Comparison of ENCODE assay signal across 9 cellular contexts in genomic region chr19:45477216-45477615, GRCh38. TPM values are rescaled to one million over a fixed set of nuclear protein-coding genes. Genes with fewer than 3 reads are reported as not detected.
DNase-seq lines count a peak whose midpoint lies in the region; ATAC-seq and TF ChIP-seq lines count a peak whose summit lies in the region.
"Had no signal": no experiment of that assay in that cellular context is flagged by ENCODE, and none has a peak within 500 bp of the region (broad histone marks: within the 10 kb centered on the region; RNA-seq: fewer than 3 reads in every experiment).

No MANE protein-coding gene starts in this region.

- no peak for TF ChIP-seq POLR2A in IMR-90 (IDR thresholded peaks at IDR 0.05; ENCODE audit: low read depth, low read length)

- no peak overlapping the region for H3K27ac ChIP-seq in CD8-positive, alpha-beta memory T cell (ENCODE audit: low read depth, low read length)
- H3K27ac ChIP-seq in IMR-90 (ENCODE audit: insufficient read depth, low read length), result no peak overlapping the region

- no peaks in the 10 kb centered on the region for H3K9me3 ChIP-seq in CD8-positive, alpha-beta memory T cell (ENCODE audit: low read length)
- H3K9me3 ChIP-seq in IMR-90 (ENCODE audit: control insufficient read depth, insufficient read depth, low read length), result no peaks in the 10 kb centered on the region

- peaks cover 0 to 5% (median 0%) of the 10 kb centered on the region in 5 donors for H3K9me3 Mint-ChIP-seq in CD8-positive, alpha-beta memory T cell
- no peaks in the 10 kb centered on the region for H3K9me3 Mint-ChIP-seq in activated naive CD8-positive, alpha-beta T cell treated with anti-CD3 and anti-CD28 coated beads, Interleukin-2, amount 10 ng/mL, durations not matched to agents 7 days and 5 days
- no peaks in the 10 kb centered on the region for H3K9me3 Mint-ChIP-seq in natural killer cell treated with Interleukin-12 subunit alpha and Interleukin-12 subunit beta and Interleukin-15 and Interleukin-18, amount 100 ng/mL, for 72 hours

- H2AK5ac ChIP-seq in IMR-90 (ENCODE audit: low read depth, low read length), result peak overlapping the region; percentile 44; the same call in 1 of the 2 replicates

- ATAC-seq in IMR-90 (ENCODE audit: low read depth), result no peak
- no peak for ATAC-seq in activated naive CD8-positive, alpha-beta T cell treated with anti-CD3 and anti-CD28 coated beads, Interleukin-2, amount 10 ng/mL, durations not matched to agents 7 days and 5 days (ENCODE audit: low read depth)
- no peak for ATAC-seq in natural killer cell treated with Interleukin-12 subunit alpha and Interleukin-12 subunit beta and Interleukin-15 and Interleukin-18, amount 100 ng/mL, for 72 hours
- ATAC-seq: right cardiac atrium had no signal

- H4K8ac ChIP-seq in IMR-90 (ENCODE audit: low read depth in 2 of 2, low read length in 2 of 2), result peak overlapping the region in 1 of 2 experiments; percentile 16; a peak in 1 of 4 replicates

- H3K27me3 ChIP-seq in CD8-positive, alpha-beta memory T cell (ENCODE audit: insufficient read depth, low read length, poor library complexity, severe bottlenecking), result no peaks in the 10 kb centered on the region
- H3K27me3 ChIP-seq in IMR-90 (ENCODE audit: control insufficient read depth, insufficient read depth, low read length), result no peaks in the 10 kb centered on the region

- H2BK15ac ChIP-seq in IMR-90 (ENCODE audit: low read depth, low read length), result no peak overlapping the region; the same call in 2 of the 3 replicates

- POLR2A ChIA-PET in CD8-positive, alpha-beta memory T cell (lab: Charles Lee), result interaction anchor here (0.6 to 6.4 kb wide), 2 partner anchors 8 to 37 kb away, joined by 3 to 89 read pairs; no protein-coding TSS in a partner anchor
- POLR2A ChIA-PET in IMR-90 (lab: Charles Lee; ENCODE audit: unreplicated experiment), result no interaction called here
- POLR2A ChIA-PET in activated naive CD8-positive, alpha-beta T cell treated with anti-CD3 and anti-CD28 coated beads, Interleukin-2, amount 10 ng/mL, durations not matched to agents 7 days and 5 days (lab: Charles Lee), result interaction anchor here (0.6 to 3.4 kb wide), 3 partner anchors 9 to 142 kb away, joined by 3 to 95 read pairs (median 60); partner anchors contain the start of gene FOSB

- H3K4me1 Mint-ChIP-seq in CD8-positive, alpha-beta memory T cell, result peaks cover 42 to 48% (median 43%) of the 10 kb centered on the region in 3 donors
- peaks cover 27% of the 10 kb centered on the region for H3K4me1 Mint-ChIP-seq in activated naive CD8-positive, alpha-beta T cell treated with anti-CD3 and anti-CD28 coated beads, Interleukin-2, amount 10 ng/mL, durations not matched to agents 7 days and 5 days
- peaks cover 44 to 53% of the 10 kb centered on the region in 2 donors for H3K4me1 Mint-ChIP-seq in natural killer cell treated with Interleukin-12 subunit alpha and Interleukin-12 subunit beta and Interleukin-15 and Interleukin-18, amount 100 ng/mL, for 72 hours (ENCODE audit: low read depth in 2 of 2)

- peak overlapping the region; percentile 23 for H2AK9ac ChIP-seq in IMR-90 (replicated peaks; ENCODE audit: low read depth, low read length, poor library complexity)

- H3K4ac ChIP-seq in IMR-90 (ENCODE audit: low read depth, low read length), result peak overlapping the region; percentile 39; the same call in 1 of the 2 replicates

- no peak for TF ChIP-seq CTCF in IMR-90 (conservative IDR thresholded peaks at IDR 0.05; ENCODE audit: low read depth, low read length)

- no peak overlapping the region for H2BK5ac ChIP-seq in IMR-90 (ENCODE audit: low read depth, low read length, poor library complexity, severe bottlenecking)

- no peak overlapping the region for H3K18ac ChIP-seq in IMR-90 (ENCODE audit: low read depth, low read length)

- 17% methylated on average over 2 of the region's 5 CpGs; no CpG with 5 or more reads in 1 of the 2 experiments for WGBS in IMR-90 (ENCODE audit: extremely low coverage in 2 of 2, insufficient read length in 1 of 2), 2 experiments

- no peak overlapping the region for H4K5ac ChIP-seq in IMR-90 (ENCODE audit: low read depth, low read length)

- H3K36me3 ChIP-seq in CD8-positive, alpha-beta memory T cell (ENCODE audit: insufficient read depth, low read length), result no peaks in the 10 kb centered on the region
- no peaks in the 10 kb centered on the region for H3K36me3 ChIP-seq in IMR-90 (ENCODE audit: control insufficient read depth, insufficient read depth, low read length)

- no peak overlapping the region for H3K4me2 ChIP-seq in IMR-90 (ENCODE audit: low read depth, low read length)

- no peak overlapping the region for H4K91ac ChIP-seq in IMR-90 (ENCODE audit: insufficient read depth, low read depth, low read length)

- H4K20me1 ChIP-seq in IMR-90 (ENCODE audit: insufficient read depth, low read length), result no peaks in the 10 kb centered on the region; the same call in 1 of the 2 replicates

- H3K9ac ChIP-seq in IMR-90 (ENCODE audit: low read depth, low read length), result no peak overlapping the region

- H3K27ac Mint-ChIP-seq in CD8-positive, alpha-beta memory T cell, result peak overlapping the region; percentile 57 to 100 (median 72)
- H3K27ac Mint-ChIP-seq in activated naive CD8-positive, alpha-beta T cell treated with anti-CD3 and anti-CD28 coated beads, Interleukin-2, amount 10 ng/mL, durations not matched to agents 7 days and 5 days, result peak overlapping the region; percentile 58
- H3K27ac Mint-ChIP-seq in natural killer cell treated with Interleukin-12 subunit alpha and Interleukin-12 subunit beta and Interleukin-15 and Interleukin-18, amount 100 ng/mL, for 72 hours, result peak overlapping the region; percentile 57 to 81

- H2BK20ac ChIP-seq in IMR-90 (ENCODE audit: low read depth, low read length), result no peak overlapping the region

- H3K23ac ChIP-seq in IMR-90 (ENCODE audit: low read depth, low read length), result no peak overlapping the region

- TF ChIP-seq RAD21 in IMR-90 (IDR thresholded peaks at IDR 0.05; ENCODE audit: low read length), result no peak

- dilution Hi-C loops in IMR-90 (cut with HindIII; ENCODE audit: low sequenced_read_pairs, unreplicated experiment), result no loop called here

- H3K79me1 ChIP-seq in IMR-90 (ENCODE audit: low read depth in 1 of 2, low read length in 2 of 2), result peaks cover 0 to 24% of the 10 kb centered on the region in 2 experiments; a peak in 3 of 4 replicates

- no peaks in the 10 kb centered on the region for H3K9me1 ChIP-seq in IMR-90 (ENCODE audit: insufficient read depth, low read length)

- H3K14ac ChIP-seq in IMR-90 (replicated peaks; ENCODE audit: low read depth, low read length), result no peak overlapping the region

- in situ Hi-C loops in IMR-90 (cut with MboI; ENCODE audit: low sequenced_read_pairs) (loop anchor here (5.0 kb wide), 1 partner anchor 35 kb away; no protein-coding TSS in a partner anchor), KBM-7 (cut with MboI; ENCODE audit: low pct_unique_long_range_greater_than_20kb, low sequenced_read_pairs) (no loop called here)

- peaks cover 4 to 42% of the 10 kb centered on the region in 2 donors for H3K27me3 Mint-ChIP-seq in CD8-positive, alpha-beta memory T cell
- peaks cover 37% of the 10 kb centered on the region for H3K27me3 Mint-ChIP-seq in activated naive CD8-positive, alpha-beta T cell treated with anti-CD3 and anti-CD28 coated beads, Interleukin-2, amount 10 ng/mL, durations not matched to agents 7 days and 5 days
- peaks cover 3 to 7% of the 10 kb centered on the region in 2 donors for H3K27me3 Mint-ChIP-seq in natural killer cell treated with Interleukin-12 subunit alpha and Interleukin-12 subunit beta and Interleukin-15 and Interleukin-18, amount 100 ng/mL, for 72 hours

- no peak overlapping the region for H2BK120ac ChIP-seq in IMR-90 (ENCODE audit: low read depth, low read length)

- peaks cover 16% of the 10 kb centered on the region for H3K4me1 ChIP-seq in CD8-positive, alpha-beta memory T cell (ENCODE audit: insufficient read depth, low read length)
- H3K4me1 ChIP-seq in IMR-90 (ENCODE audit: control insufficient read depth, insufficient read depth, low read length), result peaks cover 9% of the 10 kb centered on the region

- BruUV-seq in IMR-90 (replicated peaks; lab: Mats Ljungman, UMichigan), result no TSS peak

- H3K56ac ChIP-seq in IMR-90 (ENCODE audit: extremely low read depth, insufficient read depth, low read length), result no peak overlapping the region

- CTCF ChIA-PET in CD8-positive, alpha-beta memory T cell (lab: Charles Lee), result interaction anchor here (1.2 to 16.7 kb wide), 4 partner anchors 9 to 37 kb away, joined by 3 to 455 read pairs (median 59); partner anchors contain the start of gene FOSB
- CTCF ChIA-PET in IMR-90 (lab: Yijun Ruan, JAX), result interaction anchor here (2.4 kb wide), 1 partner anchor 38 kb away, joined by 17 read pairs; no protein-coding TSS in a partner anchor

- H3K4me3 Mint-ChIP-seq in CD8-positive, alpha-beta memory T cell, result peak overlapping the region; percentile 37 to 92 (median 57)
- peak overlapping the region; percentile 68 for H3K4me3 Mint-ChIP-seq in activated naive CD8-positive, alpha-beta T cell treated with anti-CD3 and anti-CD28 coated beads, Interleukin-2, amount 10 ng/mL, durations not matched to agents 7 days and 5 days
- H3K4me3 Mint-ChIP-seq in natural killer cell treated with Interleukin-12 subunit alpha and Interleukin-12 subunit beta and Interleukin-15 and Interleukin-18, amount 100 ng/mL, for 72 hours, result peak overlapping the region; percentile 84

- peaks cover 0 to 20% (median 5%) of the 10 kb centered on the region in 3 donors for H3K36me3 Mint-ChIP-seq in CD8-positive, alpha-beta memory T cell
- no peaks in the 10 kb centered on the region for H3K36me3 Mint-ChIP-seq in activated naive CD8-positive, alpha-beta T cell treated with anti-CD3 and anti-CD28 coated beads, Interleukin-2, amount 10 ng/mL, durations not matched to agents 7 days and 5 days
- H3K36me3 Mint-ChIP-seq in natural killer cell treated with Interleukin-12 subunit alpha and Interleukin-12 subunit beta and Interleukin-15 and Interleukin-18, amount 100 ng/mL, for 72 hours, result peaks cover 5% of the 10 kb centered on the region

- DNase-seq in CD8-positive, alpha-beta memory T cell, result peak in 2 of 5 donors; percentile 43 to 63
- DNase-seq in IMR-90, result no peak
- no peak for DNase-seq in activated naive CD8-positive, alpha-beta T cell treated with anti-CD3 and anti-CD28 coated beads, Interleukin-2, amount 10 ng/mL, durations not matched to agents 7 days and 5 days
- DNase-seq in natural killer cell treated with Interleukin-12 subunit alpha and Interleukin-12 subunit beta and Interleukin-15 and Interleukin-18, amount 100 ng/mL, for 72 hours (ENCODE audit: low spot score), result no peak
- no peak for DNase-seq in KBM-7
- no peak for DNase-seq in DMS 273 treated with DMSO at 0.1 percent for 48 hours (lab: John Stamatoyannopoulos, UW)
- DNase-seq in HCEC 1CT, result no peak
- DNase-seq: kidney glomerular epithelial cell, right cardiac atrium had no signal

- no peak overlapping the region for H3K4me3 ChIP-seq in CD8-positive, alpha-beta memory T cell (ENCODE audit: low read length)
- H3K4me3 ChIP-seq in IMR-90 (ENCODE audit: insufficient read depth, low read depth, low read length), result no peak overlapping the region

- peak overlapping the region; percentile 56 for H2AFZ ChIP-seq in IMR-90 (replicated peaks; ENCODE audit: low read length, poor library complexity)

- intact Hi-C loops in IMR-90 (cut with micrococcal nuclease), result no loop called here

RNA-seq across cellular contexts. Expression of gene FOSB, which starts 9.4 kb away (rescaled TPM):
- 10 to 100 TPM; 21.6 to 22.1 TPM for total RNA-seq in CD8-positive, alpha-beta memory T cell
- 48.2 TPM for polyA plus RNA-seq in CD8-positive, alpha-beta memory T cell
- 11.1 and 31.9 TPM in 2 replicates for total RNA-seq in IMR-90 (2012; rRNA removed)
- polyA plus RNA-seq in IMR-90 (2012; rRNA removed), result 15.6 and 60.1 TPM in 2 replicates
- polyA plus RNA-seq in IMR-90 (2012; cell fraction: cytosol; rRNA removed), result 52.4 and 90.3 TPM in 2 replicates
- polyA plus RNA-seq in IMR-90 (2012; cell fraction: nucleus; rRNA removed; ENCODE audit: low replicate concordance), result 982 and 1,348 TPM in 2 replicates
- total RNA-seq in activated naive CD8-positive, alpha-beta T cell treated with anti-CD3 and anti-CD28 coated beads, Interleukin-2, amount 10 ng/mL, durations not matched to agents 7 days and 5 days, result 10 to 100 TPM; 68.7 to 69.4 TPM
- total RNA-seq in natural killer cell treated with Interleukin-12 subunit alpha and Interleukin-12 subunit beta and Interleukin-15 and Interleukin-18, amount 100 ng/mL, for 72 hours, result 10 to 100 TPM; 16.3 to 18.0 TPM

RNA-seq across cellular contexts. Expression of gene RTN2, which starts 19.6 kb away (rescaled TPM):
- total RNA-seq in CD8-positive, alpha-beta memory T cell, result 1 to 10 TPM; 2.7 to 3.7 TPM
- polyA plus RNA-seq in CD8-positive, alpha-beta memory T cell, result 0.71 TPM
- total RNA-seq in IMR-90 (2012; rRNA removed), result 5.3 and 5.7 TPM in 2 replicates
- 17.4 and 19.4 TPM in 2 replicates for polyA plus RNA-seq in IMR-90 (2012; rRNA removed)
- 16.9 and 38.3 TPM in 2 replicates for polyA plus RNA-seq in IMR-90 (2012; cell fraction: cytosol; rRNA removed)
- polyA plus RNA-seq in IMR-90 (2012; cell fraction: nucleus; rRNA removed; ENCODE audit: low replicate concordance), result 11.9 and 20.0 TPM in 2 replicates
- total RNA-seq in activated naive CD8-positive, alpha-beta T cell treated with anti-CD3 and anti-CD28 coated beads, Interleukin-2, amount 10 ng/mL, durations not matched to agents 7 days and 5 days, result 1 to 10 TPM; 3.0 to 3.3 TPM
- 1 to 10 TPM; 5.9 to 7.8 TPM for total RNA-seq in natural killer cell treated with Interleukin-12 subunit alpha and Interleukin-12 subunit beta and Interleukin-15 and Interleukin-18, amount 100 ng/mL, for 72 hours

RNA-seq across cellular contexts. Expression of gene PPM1N, which starts 21.0 kb away (rescaled TPM):
- 1 to 10 TPM; 2.5 to 3.3 TPM for total RNA-seq in CD8-positive, alpha-beta memory T cell
- polyA plus RNA-seq in CD8-positive, alpha-beta memory T cell, result 4.6 TPM
- total RNA-seq in IMR-90 (2012; rRNA removed), result 0.56 and 0.90 TPM in 2 replicates
- polyA plus RNA-seq in IMR-90 (2012; rRNA removed), result 1.6 TPM in 2 replicates
- polyA plus RNA-seq in IMR-90 (2012; cell fraction: cytosol; rRNA removed), result 2.0 and 2.9 TPM in 2 replicates
- polyA plus RNA-seq in IMR-90 (2012; cell fraction: nucleus; rRNA removed; ENCODE audit: low replicate concordance), result 3.4 and 4.5 TPM in 2 replicates
- 1 to 10 TPM; 5.8 to 6.1 TPM for total RNA-seq in activated naive CD8-positive, alpha-beta T cell treated with anti-CD3 and anti-CD28 coated beads, Interleukin-2, amount 10 ng/mL, durations not matched to agents 7 days and 5 days
- 1 to 10 TPM; 3.2 to 3.6 TPM for total RNA-seq in natural killer cell treated with Interleukin-12 subunit alpha and Interleukin-12 subunit beta and Interleukin-15 and Interleukin-18, amount 100 ng/mL, for 72 hours

RNA-seq across cellular contexts. Expression of gene VASP, which starts 30.1 kb away (rescaled TPM):
- 100 to 1,000 TPM; 154 to 170 TPM for total RNA-seq in CD8-positive, alpha-beta memory T cell
- polyA plus RNA-seq in CD8-positive, alpha-beta memory T cell, result 61.8 TPM
- total RNA-seq in IMR-90 (2012; rRNA removed), result 61.1 and 66.9 TPM in 2 replicates
- 88.8 and 126 TPM in 2 replicates for polyA plus RNA-seq in IMR-90 (2012; rRNA removed)
- 92.1 and 92.3 TPM in 2 replicates for polyA plus RNA-seq in IMR-90 (2012; cell fraction: cytosol; rRNA removed)
- polyA plus RNA-seq in IMR-90 (2012; cell fraction: nucleus; rRNA removed; ENCODE audit: low replicate concordance), result 91.0 and 119 TPM in 2 replicates
- 100 to 1,000 TPM; 166 to 180 TPM for total RNA-seq in activated naive CD8-positive, alpha-beta T cell treated with anti-CD3 and anti-CD28 coated beads, Interleukin-2, amount 10 ng/mL, durations not matched to agents 7 days and 5 days
- total RNA-seq in natural killer cell treated with Interleukin-12 subunit alpha and Interleukin-12 subunit beta and Interleukin-15 and Interleukin-18, amount 100 ng/mL, for 72 hours, result 100 to 1,000 TPM; 447 to 589 TPM

RNA-seq across cellular contexts. Expression of gene ERCC1, which starts 53.5 kb away (rescaled TPM):
- 10 to 100 TPM; 75.7 to 82.6 TPM for total RNA-seq in CD8-positive, alpha-beta memory T cell
- polyA plus RNA-seq in CD8-positive, alpha-beta memory T cell, result 47.5 TPM
- 76.9 and 84.2 TPM in 2 replicates for total RNA-seq in IMR-90 (2012; rRNA removed)
- polyA plus RNA-seq in IMR-90 (2012; rRNA removed), result 132 and 153 TPM in 2 replicates
- 113 and 118 TPM in 2 replicates for polyA plus RNA-seq in IMR-90 (2012; cell fraction: cytosol; rRNA removed)
- 152 and 183 TPM in 2 replicates for polyA plus RNA-seq in IMR-90 (2012; cell fraction: nucleus; rRNA removed; ENCODE audit: low replicate concordance)
- 10 to 100 TPM; 63.1 to 63.3 TPM for total RNA-seq in activated naive CD8-positive, alpha-beta T cell treated with anti-CD3 and anti-CD28 coated beads, Interleukin-2, amount 10 ng/mL, durations not matched to agents 7 days and 5 days
- 10 to 100 TPM; 65.0 to 67.8 TPM for total RNA-seq in natural killer cell treated with Interleukin-12 subunit alpha and Interleukin-12 subunit beta and Interleukin-15 and Interleukin-18, amount 100 ng/mL, for 72 hours
